10 cellular contexts compared by ENCODE assay signal in the genomic region with DNA sequence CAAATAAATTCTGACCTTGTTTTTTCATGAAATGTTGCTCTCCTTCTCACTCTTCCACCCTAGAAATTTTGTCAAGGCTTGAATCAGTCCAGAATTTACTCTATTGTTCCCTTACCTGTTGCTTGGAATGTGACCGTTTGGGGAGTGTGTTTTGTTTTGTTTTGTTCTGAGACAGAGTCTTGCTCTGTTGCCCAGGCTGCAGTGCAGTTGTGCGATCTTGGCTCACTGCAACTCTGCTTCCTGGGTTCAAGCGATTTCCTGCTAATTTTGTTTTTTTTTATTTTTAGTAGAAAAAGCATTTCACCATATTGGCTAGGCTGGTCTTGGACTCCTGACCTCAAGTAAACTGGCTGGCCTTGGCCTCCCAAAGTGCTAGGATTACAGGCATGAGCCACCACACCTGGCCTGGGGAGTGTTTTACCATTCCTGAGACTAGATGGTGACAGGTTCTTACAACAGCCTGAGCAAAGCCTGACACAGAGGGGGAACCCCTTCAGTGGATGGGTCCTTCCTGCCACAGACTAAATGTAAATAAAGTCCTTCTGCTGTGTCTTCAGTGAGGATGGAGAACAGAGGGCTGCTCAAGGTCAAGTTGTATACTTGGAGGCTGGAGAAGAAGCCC. TPM values are rescaled to one million over a fixed set of nuclear protein-coding genes. Genes with fewer than 3 reads are reported as not detected.
A peak's percentile ranks its signal among the peaks of the same experiment; 100 is the strongest.
DNase-seq lines count a peak whose midpoint lies in the region; ATAC-seq and TF ChIP-seq lines count a peak whose summit lies in the region.
"Had no signal": no experiment of that assay in that cellular context is flagged by ENCODE, and none has a peak within 500 bp of the region (broad histone marks: within the 10 kb centered on the region; RNA-seq: fewer than 3 reads in every experiment).

No MANE protein-coding gene starts in this region.

- TF ChIP-seq POLR2A in vagina (IDR thresholded peaks at IDR 0.05) = no peak

- peak; percentile 41 for ATAC-seq in effector memory CD8-positive, alpha-beta T cell (replicated peaks)
- no peak for ATAC-seq in HG03095 (IDR thresholded peaks at IDR 0.05; ENCODE audit: unreplicated experiment)

- no peak overlapping the region for H3K4me3 ChIP-seq in vagina
- H3K4me3 ChIP-seq: right atrium auricular region had no signal

- H3K4me1 Mint-ChIP-seq in activated CD4-positive, alpha-beta memory T cell treated with anti-CD3 and anti-CD28 coated beads, Interleukin-2, amount 10 ng/mL, durations not matched to agents 7 days and 5 days = peaks cover 74% of the 10 kb centered on the region
- H3K4me1 Mint-ChIP-seq in effector memory CD8-positive, alpha-beta T cell (ENCODE audit: low read depth in 2 of 2) = peaks cover 27 to 41% of the 10 kb centered on the region in 2 donors

- H3K27ac ChIP-seq in KOPT-K1 (ENCODE audit: low read depth, low read length, poor library complexity, severe bottlenecking) (peak overlapping the region; percentile 94), vagina (no peak overlapping the region)
- H3K27ac ChIP-seq: right atrium auricular region had no signal

- DNase-seq in activated CD4-positive, alpha-beta memory T cell treated with anti-CD3 and anti-CD28 coated beads, Interleukin-2, amount 10 ng/mL, durations not matched to agents 7 days and 5 days = peak; percentile 51
- DNase-seq in effector memory CD8-positive, alpha-beta T cell = no peak
- peak; percentile 14 to 19 for DNase-seq in stimulated activated CD8-positive, alpha-beta memory T cell treated with anti-CD3 and anti-CD28 coated beads, Interleukin-15, amount 100 ng/mL, for 48 hours (ENCODE audit: low read depth in 2 of 2)
- no peak for DNase-seq in COLO668 (lab: John Stamatoyannopoulos, UW; ENCODE audit: unreplicated experiment)
- no peak for DNase-seq in vagina (ENCODE audit: extremely low spot score in 2 of 2)
- DNase-seq: H9, NCI-H2029 treated with DMSO at 0.1 percent for 48 hours had no signal

- H3K9me3 Mint-ChIP-seq in activated CD4-positive, alpha-beta memory T cell treated with anti-CD3 and anti-CD28 coated beads, Interleukin-2, amount 10 ng/mL, durations not matched to agents 7 days and 5 days = peaks cover 5% of the 10 kb centered on the region
- H3K9me3 Mint-ChIP-seq in effector memory CD8-positive, alpha-beta T cell = no peaks in the 10 kb centered on the region
- H3K9me3 Mint-ChIP-seq: H9 had no signal

- no peak for TF ChIP-seq CTCF in vagina (IDR thresholded peaks at IDR 0.05)

- H3K27me3 Mint-ChIP-seq in activated CD4-positive, alpha-beta memory T cell treated with anti-CD3 and anti-CD28 coated beads, Interleukin-2, amount 10 ng/mL, durations not matched to agents 7 days and 5 days = peaks cover 6% of the 10 kb centered on the region
- H3K27me3 Mint-ChIP-seq in effector memory CD8-positive, alpha-beta T cell = no peaks in the 10 kb centered on the region

- peaks cover 32% of the 10 kb centered on the region for H3K36me3 Mint-ChIP-seq in activated CD4-positive, alpha-beta memory T cell treated with anti-CD3 and anti-CD28 coated beads, Interleukin-2, amount 10 ng/mL, durations not matched to agents 7 days and 5 days (ENCODE audit: low read depth)
- no peaks in the 10 kb centered on the region for H3K36me3 Mint-ChIP-seq in effector memory CD8-positive, alpha-beta T cell (ENCODE audit: insufficient read depth)

- no peaks in the 10 kb centered on the region for H3K27me3 ChIP-seq in vagina
- H3K27me3 ChIP-seq: right atrium auricular region had no signal

- CTCF ChIA-PET in activated CD4-positive, alpha-beta memory T cell treated with anti-CD3 and anti-CD28 coated beads, Interleukin-2, amount 10 ng/mL, durations not matched to agents 7 days and 5 days (lab: Charles Lee) = interaction anchor here (1.4 to 10.1 kb wide), 3 partner anchors 17 to 502 kb away, joined by 6 to 160 read pairs (median 92); a partner anchor contains a TSS

- POLR2A ChIA-PET in activated CD4-positive, alpha-beta memory T cell treated with anti-CD3 and anti-CD28 coated beads, Interleukin-2, amount 10 ng/mL, durations not matched to agents 7 days and 5 days (lab: Charles Lee) = interaction anchor here (0.8 to 9.7 kb wide), 11 partner anchors 9 to 188 kb away, joined by 3 to 128 read pairs (median 7); partner anchors contain the start of gene ATP5F1A

- intact Hi-C loops in vagina (cut with DNase I) = loop anchor here (10.0 kb wide), 1 partner anchor 499 kb away; the partner anchor contains the start of gene LOXHD1

- peak overlapping the region; percentile 49 for H3K4me3 Mint-ChIP-seq in activated CD4-positive, alpha-beta memory T cell treated with anti-CD3 and anti-CD28 coated beads, Interleukin-2, amount 10 ng/mL, durations not matched to agents 7 days and 5 days
- H3K4me3 Mint-ChIP-seq in effector memory CD8-positive, alpha-beta T cell = peak overlapping the region; percentile 42 to 72
- H3K4me3 Mint-ChIP-seq: H9 had no signal

- H3K36me3 ChIP-seq in KOPT-K1 (ENCODE audit: insufficient read depth, low read length) (no peaks in the 10 kb centered on the region), vagina (no peaks in the 10 kb centered on the region)
- H3K36me3 ChIP-seq: right atrium auricular region had no signal

- no peaks in the 10 kb centered on the region for H3K4me1 ChIP-seq in vagina

- peaks cover 7% of the 10 kb centered on the region for H3K9me3 ChIP-seq in KOPT-K1 (ENCODE audit: insufficient read depth, low read length, poor library complexity, severe bottlenecking)
- no peaks in the 10 kb centered on the region for H3K9me3 ChIP-seq in vagina
- H3K9me3 ChIP-seq: right atrium auricular region had no signal

- H3K27ac Mint-ChIP-seq in activated CD4-positive, alpha-beta memory T cell treated with anti-CD3 and anti-CD28 coated beads, Interleukin-2, amount 10 ng/mL, durations not matched to agents 7 days and 5 days = peak overlapping the region; percentile 98
- peak overlapping the region; percentile 92 for H3K27ac Mint-ChIP-seq in effector memory CD8-positive, alpha-beta T cell

RNA-seq across cellular contexts. Expression of gene HAUS1, which starts 52.0 kb away (rescaled TPM):
- total RNA-seq in activated CD4-positive, alpha-beta memory T cell treated with anti-CD3 and anti-CD28 coated beads, Interleukin-2, amount 10 ng/mL, durations not matched to agents 7 days and 5 days = 10 to 100 TPM; 59.2 to 63.2 TPM
- total RNA-seq in vagina = 20.9 TPM

RNA-seq across cellular contexts. Expression of gene ATP5F1A, which starts 58.1 kb away (rescaled TPM):
- 100 to 1,000 TPM; 282 to 287 TPM for total RNA-seq in activated CD4-positive, alpha-beta memory T cell treated with anti-CD3 and anti-CD28 coated beads, Interleukin-2, amount 10 ng/mL, durations not matched to agents 7 days and 5 days
- 247 TPM for total RNA-seq in vagina

Comparison
In these comparisons a context has a peak if more than half of its experiments do, and no peak if none do; other contexts are left out.
1. DNase-seq: peak in activated CD4-positive, alpha-beta memory T cell treated with anti-CD3 and anti-CD28 coated beads, Interleukin-2, amount 10 ng/mL, durations not matched to agents 7 days and 5 days (single experiment) and stimulated activated CD8-positive, alpha-beta memory T cell treated with anti-CD3 and anti-CD28 coated beads, Interleukin-15, amount 100 ng/mL, for 48 hours (2 of 2); none in effector memory CD8-positive, alpha-beta T cell (0 of 3), COLO668 (single experiment) and vagina (0 of 2).